Comparison of ENCODE assay signal across 23 cellular contexts in genomic region chr1:186710696-186711095, GRCh38. TPM values are rescaled to one million over a fixed set of nuclear protein-coding genes. Genes with fewer than 3 reads are reported as not detected.
DNase-seq lines count a peak whose midpoint lies in the region; ATAC-seq, FAIRE-seq and TF ChIP-seq lines count a peak whose summit lies in the region.
"Had no signal": no experiment of that assay in that cellular context is flagged by ENCODE, and none has a peak within 500 bp of the region (broad histone marks: within the 10 kb centered on the region; RNA-seq: fewer than 3 reads in every experiment).

No MANE protein-coding gene starts in this region.

- POLR2A ChIA-PET in A549 (lab: Yijun Ruan, JAX): no interaction called here

- CTCF ChIA-PET in A549 (lab: Yijun Ruan, JAX): no interaction called here
- CTCF ChIA-PET in activated naive CD4-positive, alpha-beta T cell treated with anti-CD3 and anti-CD28 coated beads, Interleukin-2, amount 10 ng/mL, durations not matched to agents 7 days and 5 days (lab: Charles Lee): no interaction called here

- H3K4me3 ChIP-seq in A549: no peak overlapping the region
- no peak overlapping the region for H3K4me3 ChIP-seq in keratinocyte (ENCODE audit: control insufficient read depth in 2 of 3, extremely low read depth in 1 of 3, insufficient read depth in 2 of 3, low read depth in 1 of 3, low read length in 3 of 3)
- H3K4me3 ChIP-seq: BLaER1 treated with 17β-estradiol and CSF1 and Interleukin-3, amounts not matched to agents 10 nM and 100 nM; GM12878 had no signal

- H3K4me1 Mint-ChIP-seq in activated naive CD4-positive, alpha-beta T cell treated with anti-CD3 and anti-CD28 coated beads, Interleukin-2, amount 10 ng/mL, durations not matched to agents 7 days and 5 days: no peaks in the 10 kb centered on the region
- H3K4me1 Mint-ChIP-seq in glutamatergic neuron (ENCODE audit: low read depth, unreplicated experiment): no peaks in the 10 kb centered on the region
- H3K4me1 Mint-ChIP-seq: CD8-positive, alpha-beta memory T cell had no signal

- no peaks in the 10 kb centered on the region for H4K20me1 ChIP-seq in keratinocyte (ENCODE audit: control insufficient read depth, extremely low read depth, insufficient read depth, low read length)
- H4K20me1 ChIP-seq: BLaER1 treated with 17β-estradiol and CSF1 and Interleukin-3, amounts not matched to agents 10 nM and 100 nM had no signal

- no peak for TF ChIP-seq RAD21 in A549 (conservative IDR thresholded peaks at IDR 0.05 in 1 of 2, IDR thresholded peaks at IDR 0.05 in 1 of 2)

- H3K27ac ChIP-seq in A549 (peak overlapping the region; percentile 41 to 82), keratinocyte (ENCODE audit: control insufficient read depth, insufficient read depth, low read length) (no peak overlapping the region)
- H3K27ac ChIP-seq: 22Rv1; BLaER1 treated with 17β-estradiol and CSF1 and Interleukin-3, amounts not matched to agents 10 nM and 100 nM had no signal

- dilution Hi-C loops in keratinocyte (cut with MboI; ENCODE audit: extremely low pct_ligation_motif_present, low sequenced_read_pairs): no loop called here

- H3K4me2 ChIP-seq in A549 (peak overlapping the region; percentile 24; the same call in 1 of the 3 replicates), keratinocyte (ENCODE audit: control insufficient read depth, extremely low read depth, insufficient read depth, low read depth, low read length) (no peak overlapping the region)
- H3K4me2 ChIP-seq: BLaER1 treated with 17β-estradiol and CSF1 and Interleukin-3, amounts not matched to agents 10 nM and 100 nM had no signal

- H3K4me1 ChIP-seq in A549 (peaks cover 35% of the 10 kb centered on the region), keratinocyte (ENCODE audit: control insufficient read depth, extremely low read depth, insufficient read depth, low read length) (peaks cover 3% of the 10 kb centered on the region)
- H3K4me1 ChIP-seq: BE2C had no signal

- no peak overlapping the region for H3K27ac Mint-ChIP-seq in activated naive CD4-positive, alpha-beta T cell treated with anti-CD3 and anti-CD28 coated beads, Interleukin-2, amount 10 ng/mL, durations not matched to agents 7 days and 5 days
- no peak overlapping the region for H3K27ac Mint-ChIP-seq in glutamatergic neuron (ENCODE audit: unreplicated experiment)
- H3K27ac Mint-ChIP-seq: CD14-positive monocyte; CD4-positive, alpha-beta T cell; CD8-positive, alpha-beta memory T cell had no signal

- no peaks in the 10 kb centered on the region for H3K9me3 Mint-ChIP-seq in activated naive CD4-positive, alpha-beta T cell treated with anti-CD3 and anti-CD28 coated beads, Interleukin-2, amount 10 ng/mL, durations not matched to agents 7 days and 5 days
- H3K9me3 Mint-ChIP-seq in glutamatergic neuron (ENCODE audit: unreplicated experiment): no peaks in the 10 kb centered on the region

- H3K9me3 ChIP-seq in A549 (no peaks in the 10 kb centered on the region), keratinocyte (ENCODE audit: control insufficient read depth, low read depth, low read length) (no peaks in the 10 kb centered on the region)
- H3K9me3 ChIP-seq: BE2C; BLaER1 treated with 17β-estradiol and CSF1 and Interleukin-3, amounts not matched to agents 10 nM and 100 nM had no signal

- no peaks in the 10 kb centered on the region for H3K79me2 ChIP-seq in keratinocyte (ENCODE audit: control insufficient read depth, insufficient read depth, low read length)

- H3K9me1 ChIP-seq in keratinocyte (ENCODE audit: control insufficient read depth, extremely low read depth, insufficient read depth, low read length): no peaks in the 10 kb centered on the region

- peak in 1 of 2 experiments; percentile 40 for DNase-seq in A549 (ENCODE audit: low read depth in 1 of 2, low spot score in 1 of 2)
- DNase-seq in ELF-1 (ENCODE audit: low read depth, low spot score): peak; percentile 4
- no peak for DNase-seq in keratinocyte (ENCODE audit: low read depth, low spot score)
- no peak for DNase-seq in activated naive CD4-positive, alpha-beta T cell treated with anti-CD3 and anti-CD28 coated beads, Interleukin-2, amount 10 ng/mL, durations not matched to agents 7 days and 5 days
- DNase-seq in glutamatergic neuron: no peak
- DNase-seq in hypothalamus (lab: John Stamatoyannopoulos, UW): no peak
- DNase-seq: ACHN; AML-193; BE2C; Calu3; CD4-positive, alpha-beta T cell; CD8-positive, alpha-beta memory T cell; DMS153; DND-41; GDM1; H7 had no signal

- H3K36me3 Mint-ChIP-seq in activated naive CD4-positive, alpha-beta T cell treated with anti-CD3 and anti-CD28 coated beads, Interleukin-2, amount 10 ng/mL, durations not matched to agents 7 days and 5 days: no peaks in the 10 kb centered on the region
- H3K36me3 Mint-ChIP-seq in glutamatergic neuron (ENCODE audit: unreplicated experiment): no peaks in the 10 kb centered on the region
- H3K36me3 Mint-ChIP-seq: CD14-positive monocyte; CD8-positive, alpha-beta memory T cell had no signal

- H3K27me3 Mint-ChIP-seq in activated naive CD4-positive, alpha-beta T cell treated with anti-CD3 and anti-CD28 coated beads, Interleukin-2, amount 10 ng/mL, durations not matched to agents 7 days and 5 days: no peaks in the 10 kb centered on the region
- no peaks in the 10 kb centered on the region for H3K27me3 Mint-ChIP-seq in glutamatergic neuron (ENCODE audit: unreplicated experiment)
- H3K27me3 Mint-ChIP-seq: CD4-positive, alpha-beta T cell; CD8-positive, alpha-beta memory T cell had no signal

- TF ChIP-seq EP300 in A549 (IDR thresholded peaks at IDR 0.05): no peak

- H3K27me3 ChIP-seq in keratinocyte (ENCODE audit: control insufficient read depth, extremely low read depth, insufficient read depth, low read length): no peaks in the 10 kb centered on the region
- H3K27me3 ChIP-seq: BE2C; BLaER1 treated with 17β-estradiol and CSF1 and Interleukin-3, amounts not matched to agents 10 nM and 100 nM had no signal

- H3K9ac ChIP-seq in keratinocyte (ENCODE audit: control insufficient read depth, extremely low read depth, insufficient read depth, low read length): no peak overlapping the region
- H3K9ac ChIP-seq: BLaER1 treated with 17β-estradiol and CSF1 and Interleukin-3, amounts not matched to agents 10 nM and 100 nM had no signal

- no peaks in the 10 kb centered on the region for H3K36me3 ChIP-seq in keratinocyte (ENCODE audit: control insufficient read depth in 2 of 2, extremely low read depth in 1 of 2, insufficient read depth in 2 of 2, low read length in 2 of 2)
- H3K36me3 ChIP-seq: BE2C; BLaER1 treated with 17β-estradiol and CSF1 and Interleukin-3, amounts not matched to agents 10 nM and 100 nM had no signal

- TF ChIP-seq POLR2A in A549 (IDR thresholded peaks at IDR 0.05; ENCODE audit: low read length): no peak

- FAIRE-seq in A549 (lab: Jason Lieb, UNC) (peak; percentile 67), keratinocyte (lab: Jason Lieb, UNC) (no peak)
- FAIRE-seq: GM12878, GM19239, H1 had no signal

- peak in 1 of 2 experiments; percentile 52; a peak in 3 of 6 replicates for ATAC-seq in A549
- ATAC-seq: GM12878, HCT116 had no signal

- 34% methylated on average over 2 of the region's 2 CpGs for WGBS in A549 (ENCODE audit: missing lambda C conversion rate)

- TF ChIP-seq CTCF in A549 (IDR thresholded peaks at IDR 0.05) (no peak), keratinocyte (optimal IDR thresholded peaks at IDR 0.05 in 1 of 3, IDR thresholded peaks at IDR 0.05 in 1 of 3, conservative IDR thresholded peaks at IDR 0.05 in 1 of 3; ENCODE audit: extremely low read depth in 1 of 3, insufficient read depth in 2 of 3, low read length in 3 of 3) (no peak), glutamatergic neuron (IDR thresholded peaks at IDR 0.05; ENCODE audit: partially characterized antibody, unreplicated experiment) (no peak)

- no peak overlapping the region for H3K4me3 Mint-ChIP-seq in activated naive CD4-positive, alpha-beta T cell treated with anti-CD3 and anti-CD28 coated beads, Interleukin-2, amount 10 ng/mL, durations not matched to agents 7 days and 5 days
- H3K4me3 Mint-ChIP-seq in glutamatergic neuron (ENCODE audit: unreplicated experiment): no peak overlapping the region
- H3K4me3 Mint-ChIP-seq: CD14-positive monocyte; CD4-positive, alpha-beta T cell; CD8-positive, alpha-beta memory T cell had no signal

- H2AFZ ChIP-seq in keratinocyte (ENCODE audit: control insufficient read depth, low read length): peak overlapping the region; percentile 26

TF ChIP-seq in A549, 52 proteins besides CTCF, POLR2A, EP300 and RAD21:
- TF ChIP-seq FOSL2 (IDR thresholded peaks at IDR 0.05) (no peak), FOSL2 (CRISPR knock-in tag; IDR thresholded peaks at IDR 0.05) (0 out of 2 replicates have a peak, but pooled peaks have one; percentile 11), ZC3H11A (IDR thresholded peaks at IDR 0.05) (no peak), RCOR1 (IDR thresholded peaks at IDR 0.05; ENCODE audit: low read depth, low read length) (no peak), POLR2AphosphoS2 (conservative IDR thresholded peaks at IDR 0.05; ENCODE audit: low read length) (no peak), RARB (CRISPR knock-in tag; IDR thresholded peaks at IDR 0.05) (no peak), HEYL (CRISPR knock-in tag; IDR thresholded peaks at IDR 0.05) (no peak)

RNA-seq across cellular contexts. Expression of gene PTGS2, which starts 30.5 kb away (rescaled TPM):
- polyA plus RNA-seq in A549 (2011; rRNA removed): 127 and 140 TPM in 2 replicates
- 12.1 and 13.0 TPM in 2 replicates for polyA plus RNA-seq in A549 (2012; cell fraction: cytosol; rRNA removed)
- polyA plus RNA-seq in A549 (2012; cell fraction: nucleus; rRNA removed): 33.8 and 37.1 TPM in 2 replicates
- 6.9 to 12.3 TPM (median 8.2 TPM) in 3 replicates for polyA plus RNA-seq in A549 (2017; fragmentation: RNase III; extraction: RNeasy Plus Mini Kit Qiagen cat#74134 plus additional on column Dnase treatment)
- polyA minus RNA-seq in A549 (2011; rRNA and poly(A)+ RNA removed): 109 and 110 TPM in 2 replicates
- polyA plus RNA-seq in keratinocyte: 36.9 to 222 TPM (median 117 TPM) in 3 replicates
- polyA plus RNA-seq in keratinocyte (2011; ENCODE audit: low read depth): 14.7 TPM
- 32.7 and 53.3 TPM in 2 replicates for polyA plus RNA-seq in keratinocyte (2011; cell fraction: cytosol; rRNA removed)
- 344 and 399 TPM in 2 replicates for polyA plus RNA-seq in keratinocyte (2011; cell fraction: nucleus; rRNA removed)
- 19.7 and 36.8 TPM in 2 replicates for polyA plus RNA-seq in keratinocyte (2012; ENCODE audit: low replicate concordance)
- 34.1 to 277 TPM (median 173 TPM) in 3 replicates for polyA minus RNA-seq in keratinocyte
- 101 TPM for polyA minus RNA-seq in keratinocyte (2011; cell fraction: cytosol; rRNA and poly(A)+ RNA removed)
- 337 and 687 TPM in 2 replicates for polyA minus RNA-seq in keratinocyte (2011; cell fraction: nucleus; rRNA and poly(A)+ RNA removed)
- total RNA-seq in glutamatergic neuron (ENCODE audit: unreplicated experiment): not detected
- polyA plus RNA-seq: CD8-positive, alpha-beta memory T cell had no signal
